7 cellular contexts compared by ENCODE assay signal in the genomic region with DNA sequence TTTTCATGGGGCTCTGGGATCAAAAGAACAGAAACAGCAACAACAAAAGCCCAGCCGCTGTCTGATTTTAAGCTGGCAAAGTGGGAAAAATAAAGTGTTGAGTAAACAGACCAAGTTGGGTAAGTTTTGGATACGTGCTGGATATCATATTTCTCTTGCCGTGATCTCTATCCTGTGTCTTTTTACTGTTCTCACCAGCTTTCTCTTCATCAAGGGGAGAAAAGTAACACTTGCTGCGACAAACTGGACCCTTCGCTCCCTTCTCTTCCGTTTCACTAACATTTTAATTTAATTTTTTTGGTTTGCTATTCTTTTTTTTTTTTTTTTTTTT. TPM values are rescaled to one million over a fixed set of nuclear protein-coding genes. Genes with fewer than 3 reads are reported as not detected.
DNase-seq lines count a peak whose midpoint lies in the region; ATAC-seq and TF ChIP-seq lines count a peak whose summit lies in the region.

No MANE protein-coding gene starts in this region.

- no CpG with 5 or more reads among the region's 6 CpGs for WGBS in iPS DF 6.9 (ENCODE audit: insufficient coverage, insufficient read length)

- H3K9ac ChIP-seq in HUES48 (ENCODE audit: low read depth, low read length): 0 out of 2 replicates have a peak overlapping the region, but pooled peaks have one; percentile 23

- H3K27ac ChIP-seq in HUES48 (ENCODE audit: low read depth, low read length) (no peak overlapping the region), iPS DF 6.9 (ENCODE audit: low read length) (no peak overlapping the region)

- no peak for DNase-seq in activated CD8-positive, alpha-beta T cell treated with anti-CD3 and anti-CD28 coated beads for 36 hours
- DNase-seq in iPS DF 6.9 (ENCODE audit: low read depth, low spot score): no peak
- DNase-seq in stimulated activated naive B cell treated with anti-CD40 and anti-IgM and Interleukin-4, amounts not matched to agents 10 μg/mL and 1 μg/mL and 100 μg/mL, for 72 hours: no peak
- DNase-seq in NCI-H2227 (lab: John Stamatoyannopoulos, UW; ENCODE audit: unreplicated experiment): no peak
- no peak for DNase-seq in activated CD8-positive, alpha-beta memory T cell treated with anti-CD3 and anti-CD28 coated beads for 24 hours

- CTCF ChIA-PET in activated CD8-positive, alpha-beta T cell treated with anti-CD3 and anti-CD28 coated beads for 36 hours (lab: Charles Lee): interaction anchor here (0.6 to 0.9 kb wide), 4 partner anchors 10 to 99 kb away, joined by 3 read pairs; no protein-coding TSS in a partner anchor

- H3K36me3 Mint-ChIP-seq in activated CD8-positive, alpha-beta T cell treated with anti-CD3 and anti-CD28 coated beads for 36 hours (ENCODE audit: low read depth): no peaks in the 10 kb centered on the region
- no peaks in the 10 kb centered on the region for H3K36me3 Mint-ChIP-seq in stimulated activated naive B cell treated with anti-CD40 and anti-IgM and Interleukin-4, amounts not matched to agents 10 μg/mL and 1 μg/mL and 100 μg/mL, for 72 hours

- peak overlapping the region; percentile 60 for H3K27ac Mint-ChIP-seq in activated CD8-positive, alpha-beta T cell treated with anti-CD3 and anti-CD28 coated beads for 36 hours
- H3K27ac Mint-ChIP-seq in stimulated activated naive B cell treated with anti-CD40 and anti-IgM and Interleukin-4, amounts not matched to agents 10 μg/mL and 1 μg/mL and 100 μg/mL, for 72 hours: no peak overlapping the region

- ATAC-seq in activated CD8-positive, alpha-beta T cell treated with anti-CD3 and anti-CD28 coated beads for 36 hours: no peak
- no peak for ATAC-seq in stimulated activated naive B cell treated with anti-CD40 and anti-IgM and Interleukin-4, amounts not matched to agents 10 μg/mL and 1 μg/mL and 100 μg/mL, for 72 hours (replicated peaks)
- no peak for ATAC-seq in GM18867 (IDR thresholded peaks at IDR 0.05; ENCODE audit: unreplicated experiment)

- peak overlapping the region; percentile 88 for H3K4me3 ChIP-seq in HUES48 (ENCODE audit: low read depth, low read length)
- H3K4me3 ChIP-seq in iPS DF 6.9 (ENCODE audit: low read length): peak overlapping the region; percentile 50; the same call in 1 of the 2 replicates

- peaks cover 35% of the 10 kb centered on the region for H3K27me3 Mint-ChIP-seq in activated CD8-positive, alpha-beta T cell treated with anti-CD3 and anti-CD28 coated beads for 36 hours
- H3K27me3 Mint-ChIP-seq in stimulated activated naive B cell treated with anti-CD40 and anti-IgM and Interleukin-4, amounts not matched to agents 10 μg/mL and 1 μg/mL and 100 μg/mL, for 72 hours: peaks cover 13 to 16% of the 10 kb centered on the region in 2 donors

- H3K27me3 ChIP-seq in HUES48 (ENCODE audit: control insufficient read depth, insufficient read depth, low read length): no peaks in the 10 kb centered on the region
- H3K27me3 ChIP-seq in iPS DF 6.9 (ENCODE audit: control insufficient read depth, insufficient read depth, low read length): no peaks in the 10 kb centered on the region

- peaks cover 7% of the 10 kb centered on the region for H3K4me1 Mint-ChIP-seq in activated CD8-positive, alpha-beta T cell treated with anti-CD3 and anti-CD28 coated beads for 36 hours (ENCODE audit: low read depth)
- peaks cover 12 to 24% of the 10 kb centered on the region in 2 donors for H3K4me1 Mint-ChIP-seq in stimulated activated naive B cell treated with anti-CD40 and anti-IgM and Interleukin-4, amounts not matched to agents 10 μg/mL and 1 μg/mL and 100 μg/mL, for 72 hours

- H3K4me3 Mint-ChIP-seq in activated CD8-positive, alpha-beta T cell treated with anti-CD3 and anti-CD28 coated beads for 36 hours: peak overlapping the region; percentile 84
- peak overlapping the region; percentile 78 to 88 for H3K4me3 Mint-ChIP-seq in stimulated activated naive B cell treated with anti-CD40 and anti-IgM and Interleukin-4, amounts not matched to agents 10 μg/mL and 1 μg/mL and 100 μg/mL, for 72 hours

- TF ChIP-seq CTCF in activated CD8-positive, alpha-beta T cell treated with anti-CD3 and anti-CD28 coated beads for 36 hours (IDR thresholded peaks at IDR 0.05): no peak

- no peaks in the 10 kb centered on the region for H3K9me3 Mint-ChIP-seq in activated CD8-positive, alpha-beta T cell treated with anti-CD3 and anti-CD28 coated beads for 36 hours
- H3K9me3 Mint-ChIP-seq in stimulated activated naive B cell treated with anti-CD40 and anti-IgM and Interleukin-4, amounts not matched to agents 10 μg/mL and 1 μg/mL and 100 μg/mL, for 72 hours: no peaks in the 10 kb centered on the region

- intact Hi-C loops in activated CD8-positive, alpha-beta T cell treated with anti-CD3 and anti-CD28 coated beads for 36 hours (cut with micrococcal nuclease): no loop called here

- H3K9me3 ChIP-seq in HUES48 (ENCODE audit: control insufficient read depth, insufficient read depth, low read length) (no peaks in the 10 kb centered on the region), iPS DF 6.9 (ENCODE audit: control insufficient read depth, insufficient read depth, low read length) (no peaks in the 10 kb centered on the region)

- H3K36me3 ChIP-seq in HUES48 (ENCODE audit: control insufficient read depth, insufficient read depth, low read length) (no peaks in the 10 kb centered on the region), iPS DF 6.9 (ENCODE audit: control insufficient read depth, insufficient read depth, low read length) (no peaks in the 10 kb centered on the region)

- POLR2A ChIA-PET in activated CD8-positive, alpha-beta T cell treated with anti-CD3 and anti-CD28 coated beads for 36 hours (lab: Charles Lee): no interaction called here

- H3K4me1 ChIP-seq in HUES48 (ENCODE audit: control insufficient read depth, insufficient read depth, low read length): peaks cover 4% of the 10 kb centered on the region
- H3K4me1 ChIP-seq in iPS DF 6.9 (ENCODE audit: control insufficient read depth, insufficient read depth, low read length): no peaks in the 10 kb centered on the region

RNA-seq across cellular contexts. Expression of a gene that starts 0.4 kb away (rescaled TPM):
- 1 to 10 TPM; 1.1 to 1.8 TPM for total RNA-seq in activated CD8-positive, alpha-beta T cell treated with anti-CD3 and anti-CD28 coated beads for 36 hours
